Comparison of ENCODE assay signal across 2 cellular contexts in the genomic region with DNA sequence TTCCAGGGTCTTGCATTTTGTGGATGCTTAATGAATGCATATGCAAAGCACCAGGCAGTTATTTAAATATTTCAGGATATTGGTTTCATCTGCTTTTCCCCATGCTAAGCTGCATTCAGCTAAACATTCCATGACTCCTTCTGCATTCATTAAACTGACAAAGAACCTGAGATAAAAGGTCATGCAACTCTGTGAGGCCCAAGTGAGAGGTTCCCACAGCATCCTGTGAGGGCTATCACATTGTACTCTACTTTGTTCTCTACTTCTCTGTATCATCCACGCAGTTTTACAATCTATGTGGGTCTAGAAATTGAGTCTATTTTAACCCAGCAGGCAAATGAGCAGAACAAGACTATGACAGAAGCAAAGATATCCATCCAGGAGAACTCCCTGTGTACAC.
TF ChIP-seq lines count a peak whose summit lies in the region.

No MANE protein-coding gene starts in this region.

TF ChIP-seq in HCT116, 20 proteins besides CTCF, POLR2A, EP300 and RAD21:
- TF ChIP-seq EZH2phosphoT487 (IDR thresholded peaks at IDR 0.05; ENCODE audit: borderline replicate concordance) (no peak), ZFX (IDR thresholded peaks at IDR 0.05) (no peak), CEBPB (IDR thresholded peaks at IDR 0.05; ENCODE audit: low read depth) (no peak), EZH2 (IDR thresholded peaks at IDR 0.05) (no peak), SIN3A (IDR thresholded peaks at IDR 0.05; ENCODE audit: low read depth) (no peak), ZNF274 (IDR thresholded peaks at IDR 0.05; ENCODE audit: low read depth, low read length) (no peak), FOSL1 (IDR thresholded peaks at IDR 0.05; ENCODE audit: low read depth) (no peak)

TF ChIP-seq in H1, 55 proteins besides CTCF, POLR2A, EP300 and RAD21:
- TF ChIP-seq KDM4A (IDR thresholded peaks at IDR 0.05; ENCODE audit: low read depth, low read length, severe bottlenecking) (no peak), MAFK (IDR thresholded peaks at IDR 0.05; ENCODE audit: low read depth, low read length) (peak; percentile 13; the same call in 1 of the 2 replicates), TEAD4 (IDR thresholded peaks at IDR 0.05; ENCODE audit: low read depth, low read length) (peak; percentile 11; the same call in 1 of the 2 replicates)
